ENCODE assay signal across 1 cellular context in genomic region chr9:117454711-117455110, GRCh38.
TF ChIP-seq lines count a peak whose summit lies in the region.

No MANE protein-coding gene starts in this region.

TF ChIP-seq in H1, 55 proteins besides CTCF, POLR2A, EP300 and RAD21:
- TF ChIP-seq SP4 (IDR thresholded peaks at IDR 0.05; ENCODE audit: low read length) (no peak), POU5F1 (IDR thresholded peaks at IDR 0.05; ENCODE audit: low read depth, low read length) (no peak), RXRA (IDR thresholded peaks at IDR 0.05; ENCODE audit: insufficient read depth, low read depth, low read length) (no peak), KDM4A (IDR thresholded peaks at IDR 0.05; ENCODE audit: low read depth, low read length, severe bottlenecking) (no peak), SRF (IDR thresholded peaks at IDR 0.05; ENCODE audit: low read depth, low read length) (no peak), NRF1 (IDR thresholded peaks at IDR 0.05; ENCODE audit: low read depth, low read length) (no peak), MAFK (IDR thresholded peaks at IDR 0.05; ENCODE audit: low read depth, low read length) (no peak), RNF2 (IDR thresholded peaks at IDR 0.05; ENCODE audit: borderline replicate concordance, low read depth, low read length, missing control alignments, poor library complexity, severe bottlenecking) (no peak), GTF2F1 (IDR thresholded peaks at IDR 0.05; ENCODE audit: borderline replicate concordance, low read depth, low read length) (no peak), CEBPB (IDR thresholded peaks at IDR 0.05; ENCODE audit: low read depth, low read length) (no peak), E2F6 (IDR thresholded peaks at IDR 0.05) (no peak), EZH2 (IDR thresholded peaks at IDR 0.05; ENCODE audit: low read depth, low read length, severe bottlenecking) (no peak), KDM1A (IDR thresholded peaks at IDR 0.05; ENCODE audit: borderline replicate concordance, low read length) (no peak), JUND (IDR thresholded peaks at IDR 0.05; ENCODE audit: low read length) (no peak), HDAC2 (IDR thresholded peaks at IDR 0.05; ENCODE audit: borderline replicate concordance in 1 of 2, low read depth in 2 of 2, low read length in 2 of 2) (no peak), CBX5 (IDR thresholded peaks at IDR 0.05; ENCODE audit: low read depth, low read length) (no peak), TBP (IDR thresholded peaks at IDR 0.05; ENCODE audit: low read depth, low read length) (no peak), SP1 (IDR thresholded peaks at IDR 0.05; ENCODE audit: low read depth, low read length) (no peak), CHD7 (IDR thresholded peaks at IDR 0.05; ENCODE audit: insufficient replicate concordance, low read length) (no peak)
